In the genomic region with DNA sequence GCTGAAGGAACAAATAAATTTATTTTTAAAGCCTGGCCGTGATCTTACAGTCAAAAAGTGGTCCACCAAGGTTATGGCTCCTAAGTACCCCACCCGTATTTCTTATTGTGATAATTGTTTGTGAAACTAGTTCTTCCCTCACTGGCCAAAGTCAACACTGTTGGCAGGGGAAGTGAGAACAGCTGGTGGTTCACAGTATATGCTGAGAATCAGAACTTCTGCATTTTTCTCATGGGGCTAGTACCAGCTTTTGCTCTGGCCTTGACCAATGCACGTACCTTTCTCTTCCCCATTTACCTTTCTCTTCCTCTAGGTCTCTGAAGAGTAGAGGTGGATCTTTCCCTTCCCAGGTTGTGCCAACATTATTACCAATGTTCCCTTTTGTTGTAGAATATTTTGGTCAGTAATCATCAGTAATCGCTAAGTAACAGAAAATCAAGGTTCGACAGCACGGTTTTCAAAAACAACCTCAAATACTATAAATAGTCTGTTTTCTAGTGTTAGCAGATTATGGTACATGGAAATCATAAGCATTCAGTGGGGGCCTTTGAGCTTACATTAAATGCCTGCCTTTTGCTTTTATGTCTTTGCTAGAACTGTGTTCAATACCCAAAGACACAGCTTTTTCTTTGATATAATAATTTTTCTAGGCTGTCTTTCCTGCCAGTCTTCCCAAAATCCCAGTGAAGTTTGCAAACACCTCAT, we compare ENCODE assay signal across 8 cellular contexts.
DNase-seq lines count a peak whose midpoint lies in the region; ATAC-seq and TF ChIP-seq lines count a peak whose summit lies in the region.

No MANE protein-coding gene starts in this region.

- TF ChIP-seq CTCF in esophagus muscularis mucosa (IDR thresholded peaks at IDR 0.05) (no peak), uterus (IDR thresholded peaks at IDR 0.05) (no peak), foreskin keratinocyte (conservative IDR thresholded peaks at IDR 0.05) (no peak)

- DNase-seq in esophagus muscularis mucosa (ENCODE audit: extremely low spot score) (no peak), uterus (no peak), activated gamma-delta T cell (lab: John Stamatoyannopoulos, UW) (no peak), foreskin keratinocyte (no peak), dedifferentiated amniotic fluid mesenchymal stem cell (ENCODE audit: extremely low spot score) (no peak)

- TF ChIP-seq POLR2A in esophagus muscularis mucosa (IDR thresholded peaks at IDR 0.05; ENCODE audit: low read depth) (no peak), uterus (IDR thresholded peaks at IDR 0.05) (no peak)

- no peak overlapping the region; a peak in 1 of 20 replicates for H3K4me3 ChIP-seq in BLaER1 treated with 17β-estradiol and CSF1 and Interleukin-3, amounts not matched to agents 10 nM and 100 nM
- no peak overlapping the region for H3K4me3 ChIP-seq in esophagus muscularis mucosa
- H3K4me3 ChIP-seq in uterus = no peak overlapping the region

- H3K9ac ChIP-seq in BLaER1 treated with 17β-estradiol and CSF1 and Interleukin-3, amounts not matched to agents 10 nM and 100 nM = peak overlapping the region in 10 of 11 experiments; percentile 1 to 79 (median 44); a peak in 14 of 22 replicates

- H3K36me3 ChIP-seq in BLaER1 treated with 17β-estradiol and CSF1 and Interleukin-3, amounts not matched to agents 10 nM and 100 nM = peaks cover 0 to 13% (median 5%) of the 10 kb centered on the region in 11 experiments; a peak in 7 of 22 replicates
- no peaks in the 10 kb centered on the region for H3K36me3 ChIP-seq in esophagus muscularis mucosa
- no peaks in the 10 kb centered on the region for H3K36me3 ChIP-seq in uterus

- no peak for TF ChIP-seq EP300 in esophagus muscularis mucosa (IDR thresholded peaks at IDR 0.05)

- no peaks in the 10 kb centered on the region for H4K20me1 ChIP-seq in BLaER1 treated with 17β-estradiol and CSF1 and Interleukin-3, amounts not matched to agents 10 nM and 100 nM

- ATAC-seq in GM21381 (IDR thresholded peaks at IDR 0.05; ENCODE audit: unreplicated experiment) = peak; percentile 100
- peak; percentile 100 for ATAC-seq in HG03521 (IDR thresholded peaks at IDR 0.05; ENCODE audit: unreplicated experiment)
- ATAC-seq in foreskin keratinocyte = no peak

- WGBS in esophagus muscularis mucosa = 74% methylated on average over 6 of the region's 6 CpGs

- H3K9me3 ChIP-seq in BLaER1 treated with 17β-estradiol and CSF1 and Interleukin-3, amounts not matched to agents 10 nM and 100 nM (replicated peaks in 1 of 11) = peaks cover 26 to 58% (median 48%) of the 10 kb centered on the region in 11 experiments
- H3K9me3 ChIP-seq in esophagus muscularis mucosa (no peaks in the 10 kb centered on the region), uterus (no peaks in the 10 kb centered on the region)

- H3K4me2 ChIP-seq in BLaER1 treated with 17β-estradiol and CSF1 and Interleukin-3, amounts not matched to agents 10 nM and 100 nM = peak overlapping the region; percentile 51 to 87 (median 68)

- no peaks in the 10 kb centered on the region for H3K27me3 ChIP-seq in BLaER1 treated with 17β-estradiol and CSF1 and Interleukin-3, amounts not matched to agents 10 nM and 100 nM
- H3K27me3 ChIP-seq in esophagus muscularis mucosa = no peaks in the 10 kb centered on the region
- no peaks in the 10 kb centered on the region for H3K27me3 ChIP-seq in uterus
- H3K27me3 ChIP-seq in foreskin keratinocyte = no peaks in the 10 kb centered on the region

- intact Hi-C loops in esophagus muscularis mucosa (cut with DNase I) = no loop called here
- intact Hi-C loops in uterus (cut with DNase I; ENCODE audit: low total_unique reads) = no loop called here

- peak overlapping the region; percentile 50 to 98 (median 76) for H3K27ac ChIP-seq in BLaER1 treated with 17β-estradiol and CSF1 and Interleukin-3, amounts not matched to agents 10 nM and 100 nM
- H3K27ac ChIP-seq in esophagus muscularis mucosa (replicated peaks in 1 of 4) (peak overlapping the region; percentile 11 to 56 (median 33)), uterus (peak overlapping the region; percentile 25 to 69), foreskin keratinocyte (no peak overlapping the region)

- H3K4me1 ChIP-seq in BLaER1 treated with 17β-estradiol and CSF1 and Interleukin-3, amounts not matched to agents 10 nM and 100 nM = peaks cover 24 to 73% (median 30%) of the 10 kb centered on the region in 10 experiments
- H3K4me1 ChIP-seq in esophagus muscularis mucosa (peaks cover 12 to 43% (median 35%) of the 10 kb centered on the region in 4 donors), uterus (no peaks in the 10 kb centered on the region), foreskin keratinocyte (no peaks in the 10 kb centered on the region)
